ENCODE assay signal across 7 cellular contexts in genomic region chr20:17682889-17683198, GRCh38. TPM values are rescaled to one million over a fixed set of nuclear protein-coding genes. Genes with fewer than 3 reads are reported as not detected.
A peak's percentile ranks its signal among the peaks of the same experiment; 100 is the strongest.
DNase-seq lines count a peak whose midpoint lies in the region; ATAC-seq, FAIRE-seq and TF ChIP-seq lines count a peak whose summit lies in the region.

No MANE protein-coding gene starts in this region.

- peaks cover 13% of the 10 kb centered on the region for H3K4me1 ChIP-seq in iPS-18a (ENCODE audit: control insufficient read depth, low read depth, low read length)

- H3K36me3 Mint-ChIP-seq in HFFc6 (ENCODE audit: low read depth) = peaks cover 28% of the 10 kb centered on the region
- H3K36me3 Mint-ChIP-seq in activated CD8-positive, alpha-beta T cell treated with anti-CD3 and anti-CD28 coated beads, Interleukin-2, amount 10 ng/mL, durations not matched to agents 7 days and 5 days (ENCODE audit: low read depth) = peaks cover 22% of the 10 kb centered on the region
- H3K36me3 Mint-ChIP-seq in stimulated activated naive B cell treated with anti-CD40 and anti-IgM and Interleukin-4, amounts not matched to agents 10 μg/mL and 1 μg/mL and 100 μg/mL, for 72 hours = peaks cover 12 to 16% of the 10 kb centered on the region in 2 donors

- FAIRE-seq in H54 (lab: Jason Lieb, UNC) = no peak

- TF ChIP-seq POLR2A in H54 (IDR thresholded peaks at IDR 0.05; ENCODE audit: low read depth, low read length) = no peak

- no peak for ATAC-seq in activated CD8-positive, alpha-beta T cell treated with anti-CD3 and anti-CD28 coated beads, Interleukin-2, amount 10 ng/mL, durations not matched to agents 7 days and 5 days
- ATAC-seq in stimulated activated naive B cell treated with anti-CD40 and anti-IgM and Interleukin-4, amounts not matched to agents 10 μg/mL and 1 μg/mL and 100 μg/mL, for 72 hours (replicated peaks) = no peak

- H3K9me3 ChIP-seq in iPS-18a (ENCODE audit: control insufficient read depth, low read depth, low read length) = no peaks in the 10 kb centered on the region

- peak overlapping the region; percentile 26 for H3K9ac ChIP-seq in iPS-18a (ENCODE audit: low read length)

- CTCF ChIA-PET in activated CD8-positive, alpha-beta T cell treated with anti-CD3 and anti-CD28 coated beads, Interleukin-2, amount 10 ng/mL, durations not matched to agents 7 days and 5 days (lab: Charles Lee) = interaction anchor here (0.8 to 4.7 kb wide), 50 partner anchors 9 to 311 kb away, joined by 3 to 64 read pairs (median 5); partner anchors contain the start of genes BANF2, BFSP1, DSTN and MGME1

- peaks cover 37% of the 10 kb centered on the region for H3K4me1 Mint-ChIP-seq in HFFc6 (ENCODE audit: low read depth)
- peaks cover 30% of the 10 kb centered on the region for H3K4me1 Mint-ChIP-seq in activated CD8-positive, alpha-beta T cell treated with anti-CD3 and anti-CD28 coated beads, Interleukin-2, amount 10 ng/mL, durations not matched to agents 7 days and 5 days (ENCODE audit: low read depth)
- H3K4me1 Mint-ChIP-seq in stimulated activated naive B cell treated with anti-CD40 and anti-IgM and Interleukin-4, amounts not matched to agents 10 μg/mL and 1 μg/mL and 100 μg/mL, for 72 hours = peaks cover 17 to 25% of the 10 kb centered on the region in 2 donors

- POLR2A ChIA-PET in activated CD8-positive, alpha-beta T cell treated with anti-CD3 and anti-CD28 coated beads, Interleukin-2, amount 10 ng/mL, durations not matched to agents 7 days and 5 days (lab: Charles Lee) = interaction anchor here (0.9 to 2.1 kb wide), 9 partner anchors 9 to 287 kb away, joined by 3 to 14 read pairs (median 3); partner anchors contain the start of gene DSTN

- peaks cover 4% of the 10 kb centered on the region for H3K36me3 ChIP-seq in iPS-18a (ENCODE audit: control insufficient read depth, low read depth, low read length)

- intact Hi-C loops in head of caudate nucleus (cut with DNase I) = loop anchor here (5.0 to 10.0 kb wide), 3 partner anchors 46 to 282 kb away; partner anchors contain the start of genes MGME1 and SNX5

- no peak overlapping the region for H3K27ac ChIP-seq in iPS-18a (ENCODE audit: low read length)

- peak overlapping the region; percentile 80 for H3K4me3 Mint-ChIP-seq in HFFc6
- peak overlapping the region; percentile 77 for H3K4me3 Mint-ChIP-seq in activated CD8-positive, alpha-beta T cell treated with anti-CD3 and anti-CD28 coated beads, Interleukin-2, amount 10 ng/mL, durations not matched to agents 7 days and 5 days
- H3K4me3 Mint-ChIP-seq in stimulated activated naive B cell treated with anti-CD40 and anti-IgM and Interleukin-4, amounts not matched to agents 10 μg/mL and 1 μg/mL and 100 μg/mL, for 72 hours = peak overlapping the region; percentile 90

- peak; percentile 38 for TF ChIP-seq CTCF in HFFc6 (IDR thresholded peaks at IDR 0.05)

- H3K27ac Mint-ChIP-seq in HFFc6 = no peak overlapping the region
- H3K27ac Mint-ChIP-seq in activated CD8-positive, alpha-beta T cell treated with anti-CD3 and anti-CD28 coated beads, Interleukin-2, amount 10 ng/mL, durations not matched to agents 7 days and 5 days = peak overlapping the region; percentile 81
- H3K27ac Mint-ChIP-seq in stimulated activated naive B cell treated with anti-CD40 and anti-IgM and Interleukin-4, amounts not matched to agents 10 μg/mL and 1 μg/mL and 100 μg/mL, for 72 hours = no peak overlapping the region

- DNase-seq in HFFc6 (no peak), middle frontal gyrus (ENCODE audit: extremely low spot score, low spot score) (no peak), H54 (ENCODE audit: insufficient read length, low spot score) (no peak), head of caudate nucleus (no peak)
- no peak for DNase-seq in activated CD8-positive, alpha-beta T cell treated with anti-CD3 and anti-CD28 coated beads, Interleukin-2, amount 10 ng/mL, durations not matched to agents 7 days and 5 days
- DNase-seq in stimulated activated naive B cell treated with anti-CD40 and anti-IgM and Interleukin-4, amounts not matched to agents 10 μg/mL and 1 μg/mL and 100 μg/mL, for 72 hours = no peak

- H3K27me3 ChIP-seq in iPS-18a (ENCODE audit: control insufficient read depth, insufficient read depth, low read length) = no peaks in the 10 kb centered on the region

- peaks cover 32% of the 10 kb centered on the region for H3K27me3 Mint-ChIP-seq in HFFc6 (ENCODE audit: insufficient read depth)
- peaks cover 35% of the 10 kb centered on the region for H3K27me3 Mint-ChIP-seq in activated CD8-positive, alpha-beta T cell treated with anti-CD3 and anti-CD28 coated beads, Interleukin-2, amount 10 ng/mL, durations not matched to agents 7 days and 5 days (ENCODE audit: low read depth)
- H3K27me3 Mint-ChIP-seq in stimulated activated naive B cell treated with anti-CD40 and anti-IgM and Interleukin-4, amounts not matched to agents 10 μg/mL and 1 μg/mL and 100 μg/mL, for 72 hours = peaks cover 23 to 32% of the 10 kb centered on the region in 2 donors

- peak overlapping the region; percentile 71 for H3K4me3 ChIP-seq in iPS-18a (ENCODE audit: low read length)

- H3K9me3 Mint-ChIP-seq in HFFc6 = peaks cover 4% of the 10 kb centered on the region; the same call in 1 of the 2 replicates
- no peaks in the 10 kb centered on the region for H3K9me3 Mint-ChIP-seq in activated CD8-positive, alpha-beta T cell treated with anti-CD3 and anti-CD28 coated beads, Interleukin-2, amount 10 ng/mL, durations not matched to agents 7 days and 5 days (ENCODE audit: insufficient read depth)
- H3K9me3 Mint-ChIP-seq in stimulated activated naive B cell treated with anti-CD40 and anti-IgM and Interleukin-4, amounts not matched to agents 10 μg/mL and 1 μg/mL and 100 μg/mL, for 72 hours = peaks cover 5 to 7% of the 10 kb centered on the region in 2 donors

RNA-seq across cellular contexts. Expression of gene RRBP1, which starts 0.8 kb away (rescaled TPM):
- 100 to 1,000 TPM; 273 to 331 (median 317) TPM for total RNA-seq in HFFc6 (2021; fragmentation: NEBNext Ultra II Directional; extraction: Animal tissue kit (Norgen Biotek cat#: 25700))
- total RNA-seq in activated CD8-positive, alpha-beta T cell treated with anti-CD3 and anti-CD28 coated beads, Interleukin-2, amount 10 ng/mL, durations not matched to agents 7 days and 5 days = 10 to 100 TPM; 64.3 to 66.7 TPM

RNA-seq across cellular contexts. Expression of gene BANF2, which starts 16.9 kb away (rescaled TPM):
- total RNA-seq in HFFc6 (2021; fragmentation: NEBNext Ultra II Directional; extraction: Animal tissue kit (Norgen Biotek cat#: 25700)) = not detected
- total RNA-seq in activated CD8-positive, alpha-beta T cell treated with anti-CD3 and anti-CD28 coated beads, Interleukin-2, amount 10 ng/mL, durations not matched to agents 7 days and 5 days = not detected

Comparison
In these comparisons a context has a peak if more than half of its experiments do, and no peak if none do; other contexts are left out.
1. RNA of gene RRBP1, which starts 0.8 kb away (total RNA-seq): 273 to 331 TPM in HFFc6; 64.3 to 66.7 TPM in activated CD8-positive, alpha-beta T cell treated with anti-CD3 and anti-CD28 coated beads, Interleukin-2, amount 10 ng/mL, durations not matched to agents 7 days and 5 days; every median in the first group is over 4 times any median in the second.
2. Peak in every context shown above with its lines, with median percentiles within 50 percentile points of each other: H3K4me3 Mint-ChIP-seq.